Comparison of ENCODE assay signal across 31 cellular contexts in genomic region chr4:16909245-16909644, GRCh38. TPM values are rescaled to one million over a fixed set of nuclear protein-coding genes. Genes with fewer than 3 reads are reported as not detected.
DNase-seq lines count a peak whose midpoint lies in the region; ATAC-seq, FAIRE-seq and TF ChIP-seq lines count a peak whose summit lies in the region.
"Had no signal": no experiment of that assay in that cellular context is flagged by ENCODE, and none has a peak within 500 bp of the region (broad histone marks: within the 10 kb centered on the region; RNA-seq: fewer than 3 reads in every experiment).

No MANE protein-coding gene starts in this region.

- H4K5ac ChIP-seq in H1 (ENCODE audit: insufficient read length, low read depth, low read length): no peak overlapping the region

- H3K18ac ChIP-seq in H1 (ENCODE audit: extremely low read depth, low read length) (peak overlapping the region; percentile 71; the same call in 1 of the 2 replicates), mesenchymal stem cell (ENCODE audit: low read depth in 1 of 2, low read length in 2 of 2) (no peak overlapping the region)

- H3K4me3 ChIP-seq in heart left ventricle: peak overlapping the region in 8 of 12 donors; percentile 10 to 40 (median 18)
- H3K4me3 ChIP-seq in H1 (ENCODE audit: extremely low read depth in 1 of 4, insufficient read depth in 2 of 4, low read depth in 3 of 4, low read length in 4 of 4): peak overlapping the region in 1 of 4 experiments; percentile 20; a peak in 1 of 8 replicates
- H3K4me3 ChIP-seq in mesenchymal stem cell (ENCODE audit: insufficient read depth in 1 of 2, low read depth in 1 of 2, low read length in 2 of 2): peak overlapping the region in 1 of 2 experiments; percentile 57
- H3K4me3 ChIP-seq in subcutaneous abdominal adipose tissue (ENCODE audit: low read depth in 1 of 5, low read length in 5 of 5): peak overlapping the region in 4 of 5 donors; percentile 36 to 57 (median 41)
- H3K4me3 ChIP-seq: mucosa of descending colon had no signal

- no peak overlapping the region; the same call in 1 of the 2 replicates for H2BK12ac ChIP-seq in H1 (ENCODE audit: low read depth, low read length)
- no peak overlapping the region for H2BK12ac ChIP-seq in mesenchymal stem cell (ENCODE audit: low read length in 2 of 2)

- POLR2A ChIA-PET in H1 (lab: Charles Lee; ENCODE audit: partially characterized antibody): interaction anchor here (1.0 to 1.5 kb wide), 3 partner anchors 10 to 58 kb away, joined by 3 to 4 read pairs (median 3); no protein-coding TSS in a partner anchor

- H2BK120ac ChIP-seq in H1 (replicated peaks; ENCODE audit: low read depth, low read length) (peak overlapping the region; percentile 24), mesenchymal stem cell (ENCODE audit: low read depth, low read length) (no peak overlapping the region)

- TF ChIP-seq CTCF in heart left ventricle (IDR thresholded peaks at IDR 0.05): no peak
- no peak for TF ChIP-seq CTCF in H1 (IDR thresholded peaks at IDR 0.05; ENCODE audit: control extremely low read depth in 1 of 3, insufficient read depth in 1 of 3, low read depth in 1 of 3, low read length in 3 of 3)

- H2AFZ ChIP-seq in H1 (ENCODE audit: low read length) (no peak overlapping the region), mesenchymal stem cell (ENCODE audit: low read depth, low read length) (no peak overlapping the region)

- TF ChIP-seq EP300 in H1 (IDR thresholded peaks at IDR 0.05; ENCODE audit: borderline replicate concordance in 1 of 2, low read depth in 2 of 2, low read length in 2 of 2): no peak

- H2AK5ac ChIP-seq in H1 (ENCODE audit: low read depth, low read length): no peak overlapping the region
- H2AK5ac ChIP-seq in mesenchymal stem cell (ENCODE audit: low read length, severe bottlenecking): no peak overlapping the region

- no peak for TF ChIP-seq POLR2A in heart left ventricle (IDR thresholded peaks at IDR 0.05)
- no peak for TF ChIP-seq POLR2A in H1 (IDR thresholded peaks at IDR 0.05; ENCODE audit: control extremely low read depth in 1 of 2, low read depth in 2 of 2, low read length in 2 of 2)

- peak; percentile 7 for FAIRE-seq in H1 (lab: Jason Lieb, UNC)
- FAIRE-seq: bronchial epithelial cell had no signal

- H4K20me1 ChIP-seq in H1 (replicated peaks in 1 of 2; ENCODE audit: control insufficient read depth in 1 of 2, insufficient read depth in 2 of 2, low read length in 2 of 2): no peaks in the 10 kb centered on the region

- no peak overlapping the region for H3K56ac ChIP-seq in H1 (replicated peaks; ENCODE audit: insufficient read length, low read depth, low read length)

- peaks cover 0 to 12% (median 3%) of the 10 kb centered on the region in 12 donors for H3K4me1 ChIP-seq in heart left ventricle
- H3K4me1 ChIP-seq in H1 (replicated peaks in 1 of 4; ENCODE audit: control insufficient read depth in 3 of 4, insufficient read depth in 4 of 4, low read length in 3 of 4): peaks cover 5 to 13% (median 8%) of the 10 kb centered on the region in 4 experiments
- no peaks in the 10 kb centered on the region for H3K4me1 ChIP-seq in mesenchymal stem cell (ENCODE audit: control insufficient read depth, insufficient read depth, low read depth, low read length)
- peaks cover 0 to 8% (median 5%) of the 10 kb centered on the region in 5 donors for H3K4me1 ChIP-seq in subcutaneous abdominal adipose tissue (ENCODE audit: control insufficient read depth in 5 of 5, insufficient read depth in 5 of 5, low read length in 5 of 5)
- H3K4me1 ChIP-seq: foreskin keratinocyte had no signal

- no peaks in the 10 kb centered on the region for H3K79me2 ChIP-seq in H1 (ENCODE audit: control insufficient read depth in 1 of 2, insufficient read depth in 2 of 2, low read length in 2 of 2)

- H3K4ac ChIP-seq in H1 (replicated peaks; ENCODE audit: insufficient read length, low read depth, low read length): no peak overlapping the region
- no peak overlapping the region for H3K4ac ChIP-seq in mesenchymal stem cell (ENCODE audit: low read depth in 1 of 2, low read length in 2 of 2)

- intact Hi-C loops in heart left ventricle (cut with DNase I) (loop anchor here in 1 of 10 donors (10.0 kb wide), 1 partner anchor 114 kb away; no protein-coding TSS in a partner anchor), Right ventricle myocardium inferior (cut with DNase I) (no loop called here)

- H3K23me2 ChIP-seq in H1 (ENCODE audit: low read depth, low read length): no peaks in the 10 kb centered on the region

- CTCF ChIA-PET in H1 (lab: Charles Lee; ENCODE audit: partially characterized antibody): interaction anchor here (0.6 to 5.1 kb wide), 10 partner anchors 7 to 442 kb away, joined by 3 to 24 read pairs (median 4); no protein-coding TSS in a partner anchor

- H3K14ac ChIP-seq in H1 (ENCODE audit: insufficient read length): no peak overlapping the region
- H3K14ac ChIP-seq in mesenchymal stem cell (ENCODE audit: low read length in 2 of 2): no peak overlapping the region

- no peaks in the 10 kb centered on the region for H3K9me3 ChIP-seq in heart left ventricle
- H3K9me3 ChIP-seq in H1 (ENCODE audit: insufficient read depth in 2 of 2, low read depth in 1 of 2, low read length in 1 of 2): peaks cover 0 to 5% of the 10 kb centered on the region in 2 experiments; a peak in 1 of 4 replicates
- no peaks in the 10 kb centered on the region for H3K9me3 ChIP-seq in mesenchymal stem cell (ENCODE audit: control insufficient read depth, low read length)
- no peaks in the 10 kb centered on the region for H3K9me3 ChIP-seq in subcutaneous abdominal adipose tissue (ENCODE audit: control insufficient read depth in 5 of 5, low read length in 5 of 5)
- H3K9me3 ChIP-seq: mucosa of descending colon, SK-N-SH had no signal

- H3K4me2 ChIP-seq in H1 (ENCODE audit: insufficient read depth in 1 of 2, low read depth in 2 of 2, low read length in 2 of 2): peak overlapping the region; percentile 34 to 51
- H3K4me2 ChIP-seq in mesenchymal stem cell (ENCODE audit: low read length, poor library complexity, severe bottlenecking): no peak overlapping the region
- H3K4me2 ChIP-seq: SK-N-SH had no signal

- H3K27ac ChIP-seq in heart left ventricle (peak overlapping the region in 1 of 12 donors; percentile 10), H1 (ENCODE audit: low read depth, low read length) (no peak overlapping the region), mesenchymal stem cell (ENCODE audit: low read length, poor library complexity, severe bottlenecking) (no peak overlapping the region), subcutaneous abdominal adipose tissue (ENCODE audit: low read depth, low read length) (no peak overlapping the region)
- H3K27ac ChIP-seq: foreskin keratinocyte, RWPE1 had no signal

- H2BK5ac ChIP-seq in H1 (ENCODE audit: low read depth, low read length) (peak overlapping the region; percentile 79; the same call in 1 of the 2 replicates), mesenchymal stem cell (ENCODE audit: low read depth, low read length, poor library complexity, severe bottlenecking) (no peak overlapping the region)

- no peak overlapping the region for H3K9ac ChIP-seq in H1 (replicated peaks in 1 of 4; ENCODE audit: extremely low read depth in 1 of 4, low read depth in 3 of 4, low read length in 3 of 4)
- peak overlapping the region; percentile 56 for H3K9ac ChIP-seq in mesenchymal stem cell (ENCODE audit: low read length)
- H3K9ac ChIP-seq in subcutaneous abdominal adipose tissue (ENCODE audit: low read length in 5 of 5): peak overlapping the region in 1 of 5 donors; percentile 41
- H3K9ac ChIP-seq: SK-N-SH had no signal

- no peak overlapping the region for H3K23ac ChIP-seq in H1 (ENCODE audit: insufficient read length)
- H3K23ac ChIP-seq in mesenchymal stem cell (ENCODE audit: low read length in 2 of 2): no peak overlapping the region

- H3K27me3 ChIP-seq in heart left ventricle (no peaks in the 10 kb centered on the region), H1 (replicated peaks in 1 of 4; ENCODE audit: control insufficient read depth in 3 of 4, extremely low read depth in 1 of 4, insufficient read depth in 3 of 4, low read length in 3 of 4) (no peaks in the 10 kb centered on the region), mesenchymal stem cell (ENCODE audit: control insufficient read depth in 1 of 2, insufficient read depth in 1 of 2, low read length in 2 of 2) (no peaks in the 10 kb centered on the region), subcutaneous abdominal adipose tissue (ENCODE audit: control insufficient read depth in 5 of 5, insufficient read depth in 4 of 5, low read length in 5 of 5) (peaks cover 0 to 5% (median 0%) of the 10 kb centered on the region in 5 donors)
- H3K27me3 ChIP-seq: foreskin keratinocyte had no signal

- DNase-seq in heart left ventricle: peak in 3 of 5 donors; percentile 18 to 35 (median 33)
- no peak for DNase-seq in Right ventricle myocardium inferior (ENCODE audit: missing footprints)
- DNase-seq in H1 (ENCODE audit: low read depth in 1 of 2, low spot score in 2 of 2): no peak
- no peak for DNase-seq in mesenchymal stem cell
- DNase-seq in activated CD8-positive, alpha-beta memory T cell treated with anti-CD3 and anti-CD28 coated beads, Interleukin-2, amount 50 U/mL, for 48 hours: no peak
- no peak for DNase-seq in NCI-H2171 treated with DMSO at 0.1 percent for 48 hours (lab: John Stamatoyannopoulos, UW)
- DNase-seq: 8988T; activated CD8-positive, alpha-beta T cell treated with anti-CD3 and anti-CD28 coated beads for 36 hours; CD4-positive, alpha-beta memory T cell; cortex of kidney; effector memory CD8-positive, alpha-beta T cell; EL; foreskin keratinocyte; hippocampal formation; mucosa of descending colon; NCI-H1436 treated with DMSO at 0.1 percent for 48 hours; NCI-H2107; NCI-H446; NCI-H82; posterior cingulate gyrus; SK-N-SH; stimulated activated naive CD4-positive, alpha-beta T cell treated with Interleukin-2 at 50 U/mL for 16 hours had no signal

- ATAC-seq in heart left ventricle: peak in 3 of 4 donors; percentile 43 to 78 (median 57)
- ATAC-seq in Right ventricle myocardium inferior: no peak
- no peak for ATAC-seq in GM21619 (IDR thresholded peaks at IDR 0.05; ENCODE audit: unreplicated experiment)
- ATAC-seq: activated CD8-positive, alpha-beta T cell treated with anti-CD3 and anti-CD28 coated beads for 36 hours; effector memory CD8-positive, alpha-beta T cell; foreskin keratinocyte; HCT116; mucosa of descending colon; sciatic nerve had no signal

- no peak for TF ChIP-seq RAD21 in H1 (IDR thresholded peaks at IDR 0.05 in 1 of 2, conservative IDR thresholded peaks at IDR 0.05 in 1 of 2; ENCODE audit: low read depth in 2 of 2, low read length in 2 of 2)

- H4K8ac ChIP-seq in H1 (ENCODE audit: extremely low read depth, insufficient read depth, low read length) (no peak overlapping the region), mesenchymal stem cell (ENCODE audit: low read length) (no peak overlapping the region)

- no peaks in the 10 kb centered on the region for H3K36me3 ChIP-seq in heart left ventricle
- H3K36me3 ChIP-seq in H1 (ENCODE audit: control insufficient read depth in 2 of 4, insufficient read depth in 4 of 4, low read length in 3 of 4): no peaks in the 10 kb centered on the region
- no peaks in the 10 kb centered on the region for H3K36me3 ChIP-seq in mesenchymal stem cell (ENCODE audit: control insufficient read depth in 1 of 2, insufficient read depth in 2 of 2, low read depth in 1 of 2, low read length in 2 of 2)
- H3K36me3 ChIP-seq in subcutaneous abdominal adipose tissue (ENCODE audit: control insufficient read depth in 5 of 5, insufficient read depth in 5 of 5, low read length in 5 of 5): no peaks in the 10 kb centered on the region

- 13 to 30% (median 17%) methylated on average over 9 of the region's 9 CpGs for WGBS in heart left ventricle, 4 donors
- 51% methylated on average over 9 of the region's 9 CpGs; no CpG with 5 or more reads in 1 of the 2 experiments for WGBS in H1 (ENCODE audit: extremely low coverage in 1 of 2, insufficient coverage in 1 of 2, insufficient read length in 1 of 2, insufficient replicate concordance in 2 of 2, low coverage in 1 of 2, low lambda C conversion rate in 2 of 2, missing lambda C conversion rate in 1 of 2), 2 experiments
- WGBS in mesenchymal stem cell: 70% methylated on average over 9 of the region's 9 CpGs

- H2BK20ac ChIP-seq in H1 (ENCODE audit: low read length): peak overlapping the region; percentile 56

- H2BK15ac ChIP-seq in H1 (ENCODE audit: low read length) (no peak overlapping the region), mesenchymal stem cell (ENCODE audit: low read depth, poor library complexity, severe bottlenecking) (no peak overlapping the region)

- H3K79me1 ChIP-seq in H1 (ENCODE audit: low read depth, low read length) (no peaks in the 10 kb centered on the region), mesenchymal stem cell (replicated peaks; ENCODE audit: low read length, poor library complexity, severe bottlenecking) (no peaks in the 10 kb centered on the region)

- H4K91ac ChIP-seq in H1 (replicated peaks; ENCODE audit: insufficient read length, low read length) (peak overlapping the region; percentile 22), mesenchymal stem cell (ENCODE audit: low read length) (no peak overlapping the region)

RNA-seq across cellular contexts. Expression of gene LDB2, which starts 10.8 kb away (rescaled TPM):
- total RNA-seq in heart left ventricle (10 to 100 TPM in 8 of 9 donors, 1 to 10 TPM in 1; 9.5 to 38.7 (median 26.6) TPM), Right ventricle myocardium inferior (34.3 TPM)
- polyA plus RNA-seq in heart left ventricle (10 to 100 TPM; 16.2 to 23.5 TPM), H1 (2011; rRNA removed) (72.5 and 140 TPM in 2 replicates)
- total RNA-seq in H1 (2021; fragmentation: NEBNext Ultra II Directional; extraction: Animal tissue kit (Norgen Biotek cat#: 25700)): 42.7 and 57.0 TPM in 2 replicates
- polyA plus RNA-seq in H1 (2011; cell fraction: cytosol; rRNA removed): 109 TPM
- 120 TPM for polyA plus RNA-seq in H1 (2011; cell fraction: nucleus; rRNA removed)
- polyA plus RNA-seq in H1 (2012, experiment 1 of 2): 58.9 to 71.0 TPM (median 65.0 TPM) in 4 replicates
- polyA plus RNA-seq in H1 (2012, experiment 2 of 2): 5.7 TPM
- 64.5 TPM for polyA plus RNA-seq in H1 (2013, experiment 1 of 2)
- 66.8 TPM for polyA plus RNA-seq in H1 (2013, experiment 2 of 2)
- polyA minus RNA-seq in H1 (2011; rRNA and poly(A)+ RNA removed): 584 and 647 TPM in 2 replicates
- polyA minus RNA-seq in H1 (2011; cell fraction: cytosol; rRNA and poly(A)+ RNA removed): 58.2 TPM
- polyA minus RNA-seq in H1 (2011; cell fraction: nucleus; rRNA and poly(A)+ RNA removed): 605 TPM
- polyA plus RNA-seq in mesenchymal stem cell (2013, experiment 1 of 2): 20.1 TPM
- polyA plus RNA-seq in mesenchymal stem cell (2013, experiment 2 of 2): 22.8 TPM
- total RNA-seq: activated CD8-positive, alpha-beta T cell treated with anti-CD3 and anti-CD28 coated beads for 36 hours; activated T-helper 2 cell treated with anti-CD3 and anti-CD28 coated beads, Interferon-gamma antibody, Interleukin-2, Interleukin-4, amounts not matched to agents 10 μg/mL and 5 μg/mL and 100 μg/mL, durations not matched to agents 14 hours and 24 hours and 36 hours; bronchial epithelial cell; CD4-positive, alpha-beta memory T cell; foreskin keratinocyte; HT-29; T-helper 2 cell treated with Interferon-gamma antibody and Interleukin-4, amounts not matched to agents 100 ng/mL and 5 ng/mL, for 36 hours had no signal
- polyA plus RNA-seq: CD4-positive, alpha-beta memory T cell; foreskin keratinocyte had no signal

Comparison
In these comparisons a context has a peak if more than half of its experiments do, and no peak if none do; other contexts are left out.
1. ATAC-seq: peak in heart left ventricle (3 of 4); none in Right ventricle myocardium inferior (single experiment) and GM21619 (single experiment).
2. DNase-seq: peak in heart left ventricle (3 of 5); none in Right ventricle myocardium inferior (single experiment), H1 (0 of 2), mesenchymal stem cell (single experiment), activated CD8-positive, alpha-beta memory T cell treated with anti-CD3 and anti-CD28 coated beads, Interleukin-2, amount 50 U/mL, for 48 hours (single experiment) and NCI-H2171 treated with DMSO at 0.1 percent for 48 hours (single experiment).